ENCODE assay signal across 25 cellular contexts in genomic region chr12:20445693-20446092, GRCh38.
DNase-seq lines count a peak whose midpoint lies in the region; ATAC-seq and TF ChIP-seq lines count a peak whose summit lies in the region.
"Had no signal": no experiment of that assay in that cellular context is flagged by ENCODE, and none has a peak within 500 bp of the region (broad histone marks: within the 10 kb centered on the region; RNA-seq: fewer than 3 reads in every experiment).

No MANE protein-coding gene starts in this region.

- H3K4me1 ChIP-seq in sigmoid colon (peaks cover 0 to 46% (median 30%) of the 10 kb centered on the region in 4 donors), uterus (no peaks in the 10 kb centered on the region)
- H3K4me1 ChIP-seq: colonic mucosa had no signal

- ATAC-seq in HG03108 (IDR thresholded peaks at IDR 0.05; ENCODE audit: unreplicated experiment), result no peak
- ATAC-seq: activated naive CD4-positive, alpha-beta T cell treated with anti-CD3 and anti-CD28 coated beads, Interleukin-2, amount 50 U/mL, for 72 hours; activated T-helper 17 cell treated with anti-CD3 and anti-CD28 coated beads, Interleukin-2, amount 50 U/mL, for 72 hours; stimulated activated naive CD8-positive, alpha-beta T cell treated with anti-CD3 and anti-CD28 coated beads, Interleukin-15, Interleukin-2, amounts not matched to agents 100 U/mL and 50 U/mL, for 24 hours had no signal

- TF ChIP-seq CTCF in coronary artery (IDR thresholded peaks at IDR 0.05) (no peak), sigmoid colon (IDR thresholded peaks at IDR 0.05) (no peak), uterus (IDR thresholded peaks at IDR 0.05) (no peak)

- H3K27me3 ChIP-seq in sigmoid colon (no peaks in the 10 kb centered on the region), uterus (no peaks in the 10 kb centered on the region)
- H3K27me3 ChIP-seq: BLaER1 treated with 17β-estradiol and CSF1 and Interleukin-3, amounts not matched to agents 10 nM and 100 nM; colonic mucosa; esophagus squamous epithelium had no signal

- H3K9me3 ChIP-seq in sigmoid colon (no peaks in the 10 kb centered on the region), uterus (no peaks in the 10 kb centered on the region)
- H3K9me3 ChIP-seq: BLaER1 treated with 17β-estradiol and CSF1 and Interleukin-3, amounts not matched to agents 10 nM and 100 nM; colonic mucosa; esophagus squamous epithelium; HAP-1 had no signal

- 82 to 94% methylated on average over 4 of the region's 4 CpGs for WGBS in sigmoid colon, 2 donors

- intact Hi-C loops in sigmoid colon (cut with DNase I) (no loop called here), uterus (cut with DNase I; ENCODE audit: low total_unique reads) (no loop called here)

- peak overlapping the region; percentile 61 to 71 for H3K27ac ChIP-seq in coronary artery
- H3K27ac ChIP-seq in sigmoid colon, result peak overlapping the region in 3 of 4 donors; percentile 16 to 55 (median 45)
- peak overlapping the region in 1 of 2 donors; percentile 41 for H3K27ac ChIP-seq in uterus
- H3K27ac ChIP-seq: BLaER1 treated with 17β-estradiol and CSF1 and Interleukin-3, amounts not matched to agents 10 nM and 100 nM; colonic mucosa had no signal

- H3K4me3 ChIP-seq in coronary artery (no peak overlapping the region), sigmoid colon (no peak overlapping the region), uterus (no peak overlapping the region)
- H3K4me3 ChIP-seq: BLaER1 treated with 17β-estradiol and CSF1 and Interleukin-3, amounts not matched to agents 10 nM and 100 nM; colonic mucosa; esophagus squamous epithelium; HAP-1 had no signal

- no peaks in the 10 kb centered on the region for H3K36me3 ChIP-seq in sigmoid colon
- no peaks in the 10 kb centered on the region for H3K36me3 ChIP-seq in uterus
- H3K36me3 ChIP-seq: BLaER1 treated with 17β-estradiol and CSF1 and Interleukin-3, amounts not matched to agents 10 nM and 100 nM; colonic mucosa; esophagus squamous epithelium; HAP-1 had no signal

- peak; percentile 41 to 86 (median 80) for TF ChIP-seq EP300 in sigmoid colon (IDR thresholded peaks at IDR 0.05)

- TF ChIP-seq POLR2A in sigmoid colon (IDR thresholded peaks at IDR 0.05) (no peak), uterus (IDR thresholded peaks at IDR 0.05) (no peak)

- DNase-seq in amniotic epithelial cell (ENCODE audit: low read depth) (peak; percentile 72), coronary artery (ENCODE audit: low spot score) (no peak), hepatic stellate cell (ENCODE audit: low spot score) (peak; percentile 17), sigmoid colon (no peak), uterus (no peak)
- no peak for DNase-seq in activated CD4-positive, CD25-positive, alpha-beta regulatory T cell treated with anti-CD3 and anti-CD28 coated beads, Interleukin-2, amount 50 U/mL, for 72 hours
- DNase-seq in stimulated activated CD4-positive, alpha-beta T cell treated with anti-CD3 and anti-CD28 coated beads, Interleukin-12 subunit alpha, Interleukin-12 subunit beta, amount 100 ng/mL, for 4 hours, result no peak
- DNase-seq: activated B cell treated with CpG ODN at 0.5 μM for 24 hours; activated CD4-positive, alpha-beta T cell treated with anti-CD3 and anti-CD28 coated beads, Interleukin-2, amount 50 U/mL, for 48 hours; activated CD8-positive, alpha-beta memory T cell treated with anti-CD3 and anti-CD28 coated beads, Interleukin-2, amount 50 U/mL, for 48 hours; Calu3; colonic mucosa; esophagus squamous epithelium; kidney glomerular epithelial cell; mesendoderm; naive B cell; NCI-H1048; NCI-H2029; nucleus accumbens; stimulated activated naive CD8-positive, alpha-beta T cell treated with anti-CD3 and anti-CD28 coated beads, Interleukin-15, Interleukin-2, amounts not matched to agents 100 U/mL and 50 U/mL, for 24 hours had no signal

Comparison
In these comparisons a context has a peak if more than half of its experiments do, and no peak if none do; other contexts are left out.
1. DNase-seq: peak in amniotic epithelial cell (single experiment) and hepatic stellate cell (single experiment); none in coronary artery (single experiment), sigmoid colon (single experiment), activated CD4-positive, CD25-positive, alpha-beta regulatory T cell treated with anti-CD3 and anti-CD28 coated beads, Interleukin-2, amount 50 U/mL, for 72 hours (single experiment), stimulated activated CD4-positive, alpha-beta T cell treated with anti-CD3 and anti-CD28 coated beads, Interleukin-12 subunit alpha, Interleukin-12 subunit beta, amount 100 ng/mL, for 4 hours (single experiment) and uterus (0 of 2).